In the genomic region with DNA sequence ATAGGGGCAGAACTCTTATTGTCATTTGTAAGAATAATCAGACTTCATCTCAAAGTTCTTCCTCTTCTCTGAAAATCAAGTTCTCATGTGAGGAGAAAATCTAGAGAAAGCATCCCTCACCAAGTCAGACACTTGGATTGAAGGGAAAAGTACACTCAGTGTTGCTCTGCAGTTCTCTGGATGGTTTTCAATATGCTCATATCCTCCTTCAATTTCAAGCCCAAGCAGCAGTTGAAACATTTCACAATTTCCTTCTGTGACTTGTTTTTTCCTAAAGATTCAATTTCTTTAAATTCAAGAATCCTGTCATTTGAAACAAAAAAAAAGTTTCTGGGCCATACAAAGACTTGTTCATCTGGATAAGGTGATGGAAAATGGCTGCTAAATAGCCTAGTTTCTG, we compare ENCODE assay signal across 18 cellular contexts.
"Had no signal": no experiment of that assay in that cellular context is flagged by ENCODE, and none has a peak within 500 bp of the region (broad histone marks: within the 10 kb centered on the region; RNA-seq: fewer than 3 reads in every experiment).

No MANE protein-coding gene starts in this region.

- H3K27me3 Mint-ChIP-seq: brain had no signal

- H3K4me3 ChIP-seq: lower lobe of right lung, prostate gland, SJCRH30, upper lobe of right lung had no signal

- ATAC-seq: activated naive CD4-positive, alpha-beta T cell treated with anti-CD3 and anti-CD28 coated beads, Interleukin-2, amount 50 U/mL, for 72 hours; lower lobe of right lung; naive thymus-derived CD8-positive, alpha-beta T cell; right cardiac atrium; upper lobe of right lung had no signal

- H3K36me3 ChIP-seq: lower lobe of right lung, prostate gland, SJCRH30, upper lobe of right lung had no signal

- H3K36me3 Mint-ChIP-seq: brain; naive thymus-derived CD8-positive, alpha-beta T cell had no signal

- H3K4me3 Mint-ChIP-seq: brain; naive thymus-derived CD8-positive, alpha-beta T cell had no signal

- H3K4me1 Mint-ChIP-seq: brain had no signal

- H3K27ac ChIP-seq: lower lobe of right lung, prostate gland, SJCRH30, upper lobe of right lung had no signal

- DNase-seq: activated CD8-positive, alpha-beta memory T cell treated with anti-CD3 and anti-CD28 coated beads, Interleukin-2, amount 50 U/mL, for 4 hours; activated gamma-delta T cell treated with Interleukin-2 at 50 U/mL for 16 hours; activated T-cell treated with anti-CD3 and anti-CD28 coated beads, Interleukin-2, amount 50 U/mL, for 72 hours; central memory CD4-positive, alpha-beta T cell; cortex of kidney; foreskin melanocyte; glutamatergic neuron; hypothalamus; lower lobe of right lung; naive thymus-derived CD8-positive, alpha-beta T cell; right cardiac atrium; SJCRH30; small intestine; stimulated activated CD4-positive, alpha-beta T cell treated with anti-CD3 and anti-CD28 coated beads, Interleukin-4, amount 100 ng/mL, for 1 hour; upper lobe of right lung had no signal

- H3K4me1 ChIP-seq: lower lobe of right lung, prostate gland, SJCRH30, upper lobe of right lung had no signal

- H3K27ac Mint-ChIP-seq: activated naive CD4-positive, alpha-beta T cell treated with anti-CD3 and anti-CD28 coated beads, Interleukin-2, amount 50 U/mL, for 72 hours; activated T-cell treated with anti-CD3 and anti-CD28 coated beads, Interleukin-2, amount 50 U/mL, for 72 hours; brain; naive thymus-derived CD8-positive, alpha-beta T cell had no signal

- H3K9me3 ChIP-seq: lower lobe of right lung, prostate gland, SJCRH30, upper lobe of right lung had no signal

- H3K27me3 ChIP-seq: SJCRH30, upper lobe of right lung had no signal

- H3K9me3 Mint-ChIP-seq: brain; naive thymus-derived CD8-positive, alpha-beta T cell had no signal
